20 cellular contexts compared by ENCODE assay signal in genomic region chr11:2549876-2550605, GRCh38.
A peak's percentile ranks its signal among the peaks of the same experiment; 100 is the strongest.
DNase-seq lines count a peak whose midpoint lies in the region; ATAC-seq and TF ChIP-seq lines count a peak whose summit lies in the region.
"Had no signal": no experiment of that assay in that cellular context is flagged by ENCODE, and none has a peak within 500 bp of the region (broad histone marks: within the 10 kb centered on the region; RNA-seq: fewer than 3 reads in every experiment).

No MANE protein-coding gene starts in this region.

- H3K9me3 ChIP-seq in right atrium auricular region (no peaks in the 10 kb centered on the region), right cardiac atrium (ENCODE audit: control insufficient read depth, low read length) (no peaks in the 10 kb centered on the region), osteoblast (ENCODE audit: low read depth, low read length) (no peaks in the 10 kb centered on the region)

- TF ChIP-seq CTCF in right atrium auricular region (IDR thresholded peaks at IDR 0.05) (no peak), osteoblast (IDR thresholded peaks at IDR 0.05; ENCODE audit: extremely low read depth, low read depth, low read length) (no peak), GM23338 (conservative IDR thresholded peaks at IDR 0.05; ENCODE audit: low read depth in 2 of 2) (no peak)

- H4K20me1 ChIP-seq in osteoblast (ENCODE audit: insufficient read depth, low read length): no peaks in the 10 kb centered on the region
- H4K20me1 ChIP-seq in GM23338 (replicated peaks; ENCODE audit: insufficient read depth): no peaks in the 10 kb centered on the region

- H3K4me3 Mint-ChIP-seq in GM23338: no peak overlapping the region
- H3K4me3 Mint-ChIP-seq: dendritic cell treated with granulocyte-macrophage colony-stimulating factor and Interleukin-4, amounts not matched to agents 40 ng/mL and 50 ng/mL, for 4 days; T-helper 17 cell; type B pancreatic cell had no signal

- H3K4me2 ChIP-seq in osteoblast (ENCODE audit: insufficient read depth, low read length) (no peak overlapping the region), GM23338 (no peak overlapping the region)

- no peaks in the 10 kb centered on the region for H3K36me3 Mint-ChIP-seq in GM23338 (ENCODE audit: low read depth)
- H3K36me3 Mint-ChIP-seq: type B pancreatic cell had no signal

- H3K27me3 Mint-ChIP-seq in GM23338 (ENCODE audit: insufficient read depth, low read depth, poor library complexity): peaks cover 70% of the 10 kb centered on the region
- H3K27me3 Mint-ChIP-seq: dendritic cell treated with granulocyte-macrophage colony-stimulating factor and Interleukin-4, amounts not matched to agents 40 ng/mL and 50 ng/mL, for 4 days; T-helper 17 cell had no signal

- H3K27ac ChIP-seq in right atrium auricular region (no peak overlapping the region), right cardiac atrium (ENCODE audit: low read length) (no peak overlapping the region), osteoblast (ENCODE audit: low read depth, low read length) (no peak overlapping the region), GM23338 (ENCODE audit: low read depth) (no peak overlapping the region)
- H3K27ac ChIP-seq: cardiac muscle cell, GM23248, SK-N-MC had no signal

- H3K9me2 ChIP-seq in GM23338 (ENCODE audit: insufficient read depth): no peaks in the 10 kb centered on the region

- no peak overlapping the region for H3K27ac Mint-ChIP-seq in GM23338
- H3K27ac Mint-ChIP-seq: dendritic cell treated with granulocyte-macrophage colony-stimulating factor and Interleukin-4, amounts not matched to agents 40 ng/mL and 50 ng/mL, for 4 days; T-helper 17 cell; type B pancreatic cell had no signal

- H3K4me1 ChIP-seq in right atrium auricular region: peaks cover 0 to 15% of the 10 kb centered on the region in 2 donors
- no peaks in the 10 kb centered on the region for H3K4me1 ChIP-seq in right cardiac atrium (ENCODE audit: control insufficient read depth, insufficient read depth, low read length)
- H3K4me1 ChIP-seq in osteoblast (ENCODE audit: insufficient read depth, low read length): no peaks in the 10 kb centered on the region
- H3K4me1 ChIP-seq in GM23338 (ENCODE audit: insufficient read depth): no peaks in the 10 kb centered on the region

- H2AFZ ChIP-seq in osteoblast (ENCODE audit: low read length) (no peak overlapping the region), GM23338 (no peak overlapping the region)
- H2AFZ ChIP-seq: GM23248 had no signal

- ATAC-seq in Right ventricle myocardium inferior (peak; percentile 73), right cardiac atrium (peak; percentile 58 to 69), GM23338 (no peak; the same call in 2 of the 3 replicates), GM21515 (IDR thresholded peaks at IDR 0.05; ENCODE audit: unreplicated experiment) (no peak), GM19397 (IDR thresholded peaks at IDR 0.05; ENCODE audit: unreplicated experiment) (no peak)
- ATAC-seq: K562, T-helper 17 cell had no signal

- 60% methylated on average over 36 of the region's 36 CpGs for WGBS in right cardiac atrium

- no peaks in the 10 kb centered on the region for H3K27me3 ChIP-seq in right atrium auricular region
- H3K27me3 ChIP-seq in right cardiac atrium (ENCODE audit: control insufficient read depth, insufficient read depth): no peaks in the 10 kb centered on the region
- peaks cover 14% of the 10 kb centered on the region for H3K27me3 ChIP-seq in osteoblast (ENCODE audit: insufficient read depth, low read length)
- peaks cover 90% of the 10 kb centered on the region for H3K27me3 ChIP-seq in GM23338 (ENCODE audit: insufficient read depth)

- DNase-seq in Right ventricle myocardium inferior (ENCODE audit: missing footprints): peak; percentile 70
- no peak for DNase-seq in right atrium auricular region (ENCODE audit: low spot score)
- DNase-seq in right cardiac atrium: peak; percentile 18 to 69 (median 67)
- DNase-seq in osteoblast (ENCODE audit: insufficient read length, low spot score, missing footprints): peak; percentile 47
- no peak for DNase-seq in GM23338 (ENCODE audit: low spot score)
- DNase-seq in NCI-H510A treated with DMSO at 0.1 percent for 48 hours (lab: John Stamatoyannopoulos, UW): no peak
- DNase-seq: activated CD4-positive, alpha-beta T cell treated with anti-CD3 and anti-CD28 coated beads for 4 hours; COR-L47; GM23248; NCI-H1436; NCI-H524 treated with DMSO at 0.1 percent for 48 hours; stimulated activated CD4-positive, alpha-beta T cell treated with anti-CD3 and anti-CD28 coated beads, Interleukin-15, amount 100 ng/mL, for 24 hours had no signal

- no peak overlapping the region for H3K4me3 ChIP-seq in right atrium auricular region
- no peak overlapping the region for H3K4me3 ChIP-seq in right cardiac atrium (ENCODE audit: low read length)
- no peak overlapping the region for H3K4me3 ChIP-seq in osteoblast (ENCODE audit: insufficient read depth, low read length)
- H3K4me3 ChIP-seq in GM23338: no peak overlapping the region
- H3K4me3 ChIP-seq: cardiac muscle cell, GM23248, K562, SK-N-MC had no signal

- intact Hi-C loops in Right ventricle myocardium inferior (cut with DNase I) (no loop called here), right cardiac atrium (cut with DNase I) (loop anchor here in 1 of 4 donors (10.0 kb wide), 1 partner anchor 225 kb away; no protein-coding TSS in a partner anchor)

- H3K4me1 Mint-ChIP-seq in GM23338: peaks cover 5% of the 10 kb centered on the region; the same call in 2 of the 3 replicates

- H3K79me2 ChIP-seq in osteoblast (ENCODE audit: insufficient read depth, low read length) (no peaks in the 10 kb centered on the region), GM23338 (replicated peaks; ENCODE audit: insufficient read depth) (no peaks in the 10 kb centered on the region)

- H3F3A ChIP-seq in GM23338 (replicated peaks; ENCODE audit: low read depth): no peaks in the 10 kb centered on the region

- H3K36me3 ChIP-seq in right atrium auricular region: no peaks in the 10 kb centered on the region
- H3K36me3 ChIP-seq in osteoblast (ENCODE audit: insufficient read depth, low read length): no peaks in the 10 kb centered on the region
- no peaks in the 10 kb centered on the region for H3K36me3 ChIP-seq in GM23338 (ENCODE audit: insufficient read depth)
- H3K36me3 ChIP-seq: cardiac muscle cell had no signal

- H3K9me3 Mint-ChIP-seq in GM23338: no peaks in the 10 kb centered on the region; the same call in 2 of the 3 replicates
- H3K9me3 Mint-ChIP-seq: dendritic cell treated with granulocyte-macrophage colony-stimulating factor and Interleukin-4, amounts not matched to agents 40 ng/mL and 50 ng/mL, for 4 days had no signal

TF ChIP-seq in GM23338, 12 proteins besides CTCF, POLR2A, EP300 and RAD21:
- TF ChIP-seq EZH2phosphoT487 (IDR thresholded peaks at IDR 0.05; ENCODE audit: unreplicated experiment): no peak
TF ChIP-seq in GM23338: peak in this region for 0.

Comparison
In these comparisons a context has a peak if more than half of its experiments do, and no peak if none do; other contexts are left out.
1. DNase-seq: peak in Right ventricle myocardium inferior (single experiment), right cardiac atrium (3 of 3) and osteoblast (single experiment); none in right atrium auricular region (single experiment), GM23338 (single experiment) and NCI-H510A treated with DMSO at 0.1 percent for 48 hours (single experiment).
2. ATAC-seq: peak in Right ventricle myocardium inferior (single experiment) and right cardiac atrium (2 of 2); none in GM23338 (single experiment), GM21515 (single experiment) and GM19397 (single experiment).